8 cellular contexts compared by ENCODE assay signal in the genomic region with DNA sequence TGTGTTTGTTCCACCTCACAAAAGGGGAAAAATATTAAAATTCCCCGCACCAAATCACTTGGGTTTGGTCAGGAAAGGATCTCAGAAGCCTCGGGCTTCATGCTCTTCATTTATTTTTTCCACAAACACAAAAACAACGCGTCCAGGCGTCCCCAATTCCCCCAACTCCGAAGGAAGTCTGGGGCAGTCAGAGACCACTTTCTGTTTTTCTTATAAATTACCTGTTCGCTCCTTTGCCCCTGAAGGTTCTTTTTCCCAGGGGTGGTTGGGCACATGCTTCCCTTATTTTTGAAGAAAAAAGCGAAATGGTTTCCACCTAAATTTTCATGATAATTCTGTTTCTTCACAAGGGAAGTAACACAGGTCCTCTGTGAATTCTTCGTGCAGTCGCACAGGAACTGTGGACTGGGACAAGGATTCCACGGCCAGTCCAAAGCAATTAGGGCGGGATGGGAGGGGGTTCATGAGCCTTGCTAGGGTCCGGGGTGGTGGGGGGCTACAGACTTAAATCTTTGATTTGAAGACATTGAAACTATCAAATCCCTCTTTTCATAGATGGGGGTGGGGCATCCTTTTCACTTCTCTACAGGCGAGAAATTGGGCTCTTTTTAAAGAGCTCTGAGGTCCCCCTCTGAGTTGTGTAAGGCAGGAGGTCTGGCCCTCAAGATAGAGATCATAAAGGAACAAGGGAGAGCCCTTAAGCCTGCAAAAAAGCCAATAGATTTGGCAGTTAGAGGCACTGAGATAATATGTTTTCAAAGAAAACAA. TPM values are rescaled to one million over a fixed set of nuclear protein-coding genes. Genes with fewer than 3 reads are reported as not detected.
A peak's percentile ranks its signal among the peaks of the same experiment; 100 is the strongest.
DNase-seq lines count a peak whose midpoint lies in the region; ATAC-seq and TF ChIP-seq lines count a peak whose summit lies in the region.

No MANE protein-coding gene starts in this region.

- H3K4me1 Mint-ChIP-seq in activated T-cell treated with anti-CD3 and anti-CD28 coated beads, Interleukin-2, amount 50 U/mL, for 24 hours (ENCODE audit: low read depth) = peaks cover 30% of the 10 kb centered on the region
- H3K4me1 Mint-ChIP-seq in activated T-helper 17 cell treated with anti-CD3 and anti-CD28 coated beads, Interleukin-2, amount 50 U/mL, for 72 hours = peaks cover 9% of the 10 kb centered on the region

- peaks cover 11% of the 10 kb centered on the region for H3K36me3 Mint-ChIP-seq in activated T-cell treated with anti-CD3 and anti-CD28 coated beads, Interleukin-2, amount 50 U/mL, for 24 hours (ENCODE audit: low read depth)
- H3K36me3 Mint-ChIP-seq in activated T-helper 17 cell treated with anti-CD3 and anti-CD28 coated beads, Interleukin-2, amount 50 U/mL, for 72 hours (ENCODE audit: low read depth) = peaks cover 18% of the 10 kb centered on the region

- in situ Hi-C loops in GM13976 (cut with MboI; ENCODE audit: low sequenced_read_pairs, unreplicated experiment) = loop anchor here (10.0 kb wide), 1 partner anchor 138 kb away; a partner anchor contains a TSS

- intact Hi-C loops in Right ventricle myocardium superior (cut with DNase I) = no loop called here

- no peaks in the 10 kb centered on the region for H3K9me3 Mint-ChIP-seq in activated T-cell treated with anti-CD3 and anti-CD28 coated beads, Interleukin-2, amount 50 U/mL, for 24 hours
- no peaks in the 10 kb centered on the region for H3K9me3 Mint-ChIP-seq in activated T-helper 17 cell treated with anti-CD3 and anti-CD28 coated beads, Interleukin-2, amount 50 U/mL, for 72 hours

- TF ChIP-seq CTCF in GM13976 (IDR thresholded peaks at IDR 0.05; ENCODE audit: borderline replicate concordance, control extremely low read depth, extremely low read depth, insufficient read depth, missing control alignments) = no peak

- H3K4me3 Mint-ChIP-seq in activated T-cell treated with anti-CD3 and anti-CD28 coated beads, Interleukin-2, amount 50 U/mL, for 24 hours = peak overlapping the region; percentile 85
- H3K4me3 Mint-ChIP-seq in activated T-helper 17 cell treated with anti-CD3 and anti-CD28 coated beads, Interleukin-2, amount 50 U/mL, for 72 hours = peak overlapping the region; percentile 94

- no peaks in the 10 kb centered on the region for H3K27me3 Mint-ChIP-seq in activated T-cell treated with anti-CD3 and anti-CD28 coated beads, Interleukin-2, amount 50 U/mL, for 24 hours
- no peaks in the 10 kb centered on the region for H3K27me3 Mint-ChIP-seq in activated T-helper 17 cell treated with anti-CD3 and anti-CD28 coated beads, Interleukin-2, amount 50 U/mL, for 72 hours

- H3K27ac Mint-ChIP-seq in activated T-cell treated with anti-CD3 and anti-CD28 coated beads, Interleukin-2, amount 50 U/mL, for 24 hours = peak overlapping the region; percentile 97
- peak overlapping the region; percentile 91 for H3K27ac Mint-ChIP-seq in activated T-helper 17 cell treated with anti-CD3 and anti-CD28 coated beads, Interleukin-2, amount 50 U/mL, for 72 hours

- no peak for ATAC-seq in activated T-helper 17 cell treated with anti-CD3 and anti-CD28 coated beads, Interleukin-2, amount 50 U/mL, for 72 hours (replicated peaks)
- ATAC-seq in Right ventricle myocardium superior (ENCODE audit: poor library complexity) (peak; percentile 41), HG02981 (IDR thresholded peaks at IDR 0.05; ENCODE audit: unreplicated experiment) (no peak)

- peak; percentile 64 for DNase-seq in activated T-cell treated with anti-CD3 and anti-CD28 coated beads, Interleukin-2, amount 50 U/mL, for 24 hours
- no peak for DNase-seq in activated T-cell treated with anti-CD3 and anti-CD28 coated beads, Interleukin-2, amount 50 U/mL, for 1 hour
- DNase-seq in NAMALWA (ENCODE audit: low spot score) (peak; percentile 59), Right ventricle myocardium superior (no peak), pons (ENCODE audit: low spot score) (peak; percentile 49), GM13976 (ENCODE audit: low spot score) (no peak)

RNA-seq across cellular contexts. Expression of a gene that starts 30.5 kb away (rescaled TPM):
- total RNA-seq in activated T-helper 17 cell treated with anti-CD3 and anti-CD28 coated beads, Interleukin-2, amount 50 U/mL, for 72 hours = 1 to 10 TPM; 1.7 to 2.1 TPM
- 5.2 TPM for total RNA-seq in Right ventricle myocardium superior

Comparison
In these comparisons a context has a peak if more than half of its experiments do, and no peak if none do; other contexts are left out.
1. DNase-seq: peak in activated T-cell treated with anti-CD3 and anti-CD28 coated beads, Interleukin-2, amount 50 U/mL, for 24 hours (single experiment), NAMALWA (single experiment) and pons (single experiment); none in activated T-cell treated with anti-CD3 and anti-CD28 coated beads, Interleukin-2, amount 50 U/mL, for 1 hour (single experiment), Right ventricle myocardium superior (single experiment) and GM13976 (single experiment).